In the genomic region with DNA sequence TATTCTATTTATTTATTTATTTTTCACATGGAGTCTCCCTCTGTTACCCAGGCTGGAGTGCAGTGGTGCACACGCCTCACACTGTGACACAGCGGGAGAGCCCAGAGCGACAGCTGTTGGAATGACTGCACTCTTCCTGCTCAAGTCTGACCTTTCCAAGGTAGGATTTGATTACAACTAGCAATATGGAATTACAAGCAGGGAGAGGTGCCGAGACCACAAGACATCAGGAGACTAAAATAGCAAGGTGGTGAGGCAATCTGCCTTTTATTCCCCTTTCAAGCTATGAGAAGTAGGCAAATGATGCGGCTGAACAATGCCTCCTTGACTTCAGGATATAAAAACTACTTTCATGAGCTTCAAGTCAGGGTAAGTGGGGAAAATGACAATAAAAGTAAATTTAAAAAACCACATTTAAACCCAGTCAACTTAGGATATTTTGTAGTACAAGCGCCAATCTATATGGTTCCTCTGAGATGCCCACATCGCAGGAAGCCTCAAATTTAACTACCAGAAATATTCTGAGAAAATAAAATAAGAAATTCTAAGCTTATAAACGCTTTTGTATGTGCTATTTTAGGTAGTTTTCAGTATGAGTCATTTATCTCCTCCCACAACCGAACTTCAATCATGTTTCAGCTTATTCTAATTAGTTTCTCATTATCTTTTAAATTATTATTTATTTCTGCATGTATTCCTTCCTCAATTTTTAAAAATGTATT, we compare ENCODE assay signal across 9 cellular contexts.
DNase-seq lines count a peak whose midpoint lies in the region; ATAC-seq, FAIRE-seq and TF ChIP-seq lines count a peak whose summit lies in the region.
"Had no signal": no experiment of that assay in that cellular context is flagged by ENCODE, and none has a peak within 500 bp of the region (broad histone marks: within the 10 kb centered on the region; RNA-seq: fewer than 3 reads in every experiment).

No MANE protein-coding gene starts in this region.

- no peaks in the 10 kb centered on the region for H3F3A ChIP-seq in MM.1S (ENCODE audit: insufficient read depth, low read length)

- TF ChIP-seq CTCF in MM.1S (IDR thresholded peaks at IDR 0.05; ENCODE audit: low read length) (no peak), psoas muscle (IDR thresholded peaks at IDR 0.05) (no peak), heart left ventricle (IDR thresholded peaks at IDR 0.05) (no peak)

- no peaks in the 10 kb centered on the region for H4K20me1 ChIP-seq in MM.1S (ENCODE audit: insufficient read depth, low read length)

- peak overlapping the region; percentile 17; the same call in 1 of the 2 replicates for H3K4me2 ChIP-seq in MM.1S (ENCODE audit: low read depth, low read length)

- no peaks in the 10 kb centered on the region for H3K36me3 ChIP-seq in MM.1S (replicated peaks; ENCODE audit: insufficient read depth, low read length)
- H3K36me3 ChIP-seq in psoas muscle (ENCODE audit: insufficient read depth in 1 of 2, low read depth in 1 of 2) = no peaks in the 10 kb centered on the region
- H3K36me3 ChIP-seq in heart left ventricle = no peaks in the 10 kb centered on the region

- H3K27me3 ChIP-seq in MM.1S (replicated peaks; ENCODE audit: insufficient read depth, low read length) (no peaks in the 10 kb centered on the region), psoas muscle (ENCODE audit: insufficient read depth in 3 of 3, low read length in 2 of 3) (no peaks in the 10 kb centered on the region), heart left ventricle (no peaks in the 10 kb centered on the region)

- intact Hi-C loops in psoas muscle (cut with DNase I) (loop anchor here (2.0 to 5.0 kb wide), 7 partner anchors 63 to 357 kb away; no protein-coding TSS in a partner anchor), heart left ventricle (cut with DNase I) (no loop called here)

- no peak overlapping the region for H3K4me3 ChIP-seq in MM.1S (ENCODE audit: low read length)
- H3K4me3 ChIP-seq in psoas muscle = no peak overlapping the region
- no peak overlapping the region for H3K4me3 ChIP-seq in heart left ventricle

- TF ChIP-seq POLR2A in heart left ventricle (IDR thresholded peaks at IDR 0.05) = no peak
- no peak for TF ChIP-seq POLR2A in GM12891 (IDR thresholded peaks at IDR 0.05; ENCODE audit: low read depth, low read length)

- ATAC-seq in psoas muscle = peak; percentile 92 to 98 (median 95)
- no peak for ATAC-seq in heart left ventricle

- peaks cover 3% of the 10 kb centered on the region; the same call in 1 of the 2 replicates for H3K4me1 ChIP-seq in MM.1S (ENCODE audit: low read length)
- peaks cover 50% of the 10 kb centered on the region for H3K4me1 ChIP-seq in psoas muscle
- H3K4me1 ChIP-seq in heart left ventricle = peaks cover 0 to 4% (median 0%) of the 10 kb centered on the region in 12 donors

- H3K9me2 ChIP-seq in MM.1S (replicated peaks; ENCODE audit: insufficient read depth, low read length) = no peaks in the 10 kb centered on the region

- DNase-seq in GM19239 (ENCODE audit: insufficient read length, low spot score) (no peak), MM.1S (no peak), amniotic epithelial cell (ENCODE audit: low read depth) (peak; percentile 69), psoas muscle (peak; percentile 42 to 84), heart left ventricle (no peak), GM12891 (ENCODE audit: insufficient read length, low spot score) (no peak), GF-D8 (lab: John Stamatoyannopoulos, UW) (no peak)
- DNase-seq in activated effector memory CD4-positive, alpha-beta T cell treated with Interleukin-2 at 50 U/mL for 16 hours = no peak
- DNase-seq: aorta had no signal

- H2AFZ ChIP-seq in MM.1S (ENCODE audit: low read length) = no peak overlapping the region

- H3K9me3 ChIP-seq in MM.1S (replicated peaks; ENCODE audit: insufficient read depth, low read length) = no peaks in the 10 kb centered on the region
- no peaks in the 10 kb centered on the region for H3K9me3 ChIP-seq in psoas muscle
- no peaks in the 10 kb centered on the region for H3K9me3 ChIP-seq in heart left ventricle

- WGBS in psoas muscle, 3 donors = 36 to 51% (median 44%) methylated on average over 9 of the region's 9 CpGs
- WGBS in heart left ventricle, 4 donors = 87 to 90% (median 88%) methylated on average over 9 of the region's 9 CpGs

- FAIRE-seq in GM19239 (lab: Jason Lieb, UNC) (peak; percentile 21), GM12891 (lab: Jason Lieb, UNC) (no peak)

- peak overlapping the region; percentile 25; the same call in 1 of the 2 replicates for H3K27ac ChIP-seq in MM.1S (ENCODE audit: low read length)
- H3K27ac ChIP-seq in psoas muscle = peak overlapping the region; percentile 87
- no peak overlapping the region for H3K27ac ChIP-seq in heart left ventricle

- H3K79me2 ChIP-seq in MM.1S (ENCODE audit: low read length) = no peaks in the 10 kb centered on the region

- H3K9ac ChIP-seq in MM.1S (ENCODE audit: low read length) = no peak overlapping the region

TF ChIP-seq in GM12891, 5 proteins besides CTCF, POLR2A, EP300 and RAD21:
- no peak for TF ChIP-seq POU2F2 (IDR thresholded peaks at IDR 0.05; ENCODE audit: low read depth, low read length)
- no peak for TF ChIP-seq SPI1 (IDR thresholded peaks at IDR 0.05; ENCODE audit: low read depth, low read length)
- TF ChIP-seq PAX5 (IDR thresholded peaks at IDR 0.05; ENCODE audit: insufficient read depth, low read length, severe bottlenecking) = no peak
- no peak for TF ChIP-seq TAF1 (IDR thresholded peaks at IDR 0.05; ENCODE audit: low read depth, low read length)
- no peak for TF ChIP-seq POLR2AphosphoS5 (IDR thresholded peaks at IDR 0.05; ENCODE audit: low read depth, low read length)
TF ChIP-seq in GM12891: peak in this region for 0.

Comparison
In these comparisons a context has a peak if more than half of its experiments do, and no peak if none do; other contexts are left out.
1. DNase-seq: peak in amniotic epithelial cell (single experiment) and psoas muscle (2 of 2); none in GM19239 (single experiment), MM.1S (single experiment), heart left ventricle (0 of 5), GM12891 (single experiment), activated effector memory CD4-positive, alpha-beta T cell treated with Interleukin-2 at 50 U/mL for 16 hours (single experiment) and GF-D8 (single experiment).
2. H3K27ac ChIP-seq: peak in MM.1S (single experiment) and psoas muscle (single experiment); none in heart left ventricle (0 of 12).
3. ATAC-seq: peak in psoas muscle (4 of 4); none in heart left ventricle (0 of 4).
4. intact Hi-C loops: an anchor here in psoas muscle (2.0 to 5.0 kb wide); none called in heart left ventricle.